8 cellular contexts compared by ENCODE assay signal in genomic region chr9:23826120-23826629, GRCh38. TPM values are rescaled to one million over a fixed set of nuclear protein-coding genes. Genes with fewer than 3 reads are reported as not detected.
DNase-seq lines count a peak whose midpoint lies in the region; ATAC-seq and TF ChIP-seq lines count a peak whose summit lies in the region.

Gene ELAVL2, minus strand, starts transcription at chr9:23826240. Its CDS starts 64,006 bp downstream, at chr9:23762234.

- H3K9me3 Mint-ChIP-seq in Caco-2 (ENCODE audit: unreplicated experiment) (no peaks in the 10 kb centered on the region), natural killer cell (peaks cover 6 to 9% of the 10 kb centered on the region in 2 donors)
- H3K9me3 Mint-ChIP-seq in activated CD8-positive, alpha-beta T cell treated with anti-CD3 and anti-CD28 coated beads, Interleukin-2, amount 10 ng/mL, durations not matched to agents 7 days and 5 days (ENCODE audit: insufficient read depth) = peaks cover 3% of the 10 kb centered on the region
- H3K9me3 Mint-ChIP-seq in stimulated activated effector memory CD8-positive, alpha-beta T cell treated with anti-CD3 and anti-CD28 coated beads, Interleukin-12 subunit alpha, Interleukin-12 subunit beta, amount 100 ng/mL, for 72 hours = peaks cover 2% of the 10 kb centered on the region

- H3K4me2 ChIP-seq in mesendoderm (ENCODE audit: low read length) = peak within 1 kb of the TSS; percentile 87

- H3K9ac ChIP-seq in mesendoderm (ENCODE audit: low read length) = peak within 1 kb of the TSS; percentile 70

- H3K36me3 Mint-ChIP-seq in Caco-2 (ENCODE audit: insufficient read depth, unreplicated experiment) (no peaks in the 10 kb centered on the region), natural killer cell (no peaks in the 10 kb centered on the region)
- peaks cover 6% of the 10 kb centered on the region for H3K36me3 Mint-ChIP-seq in activated CD8-positive, alpha-beta T cell treated with anti-CD3 and anti-CD28 coated beads, Interleukin-2, amount 10 ng/mL, durations not matched to agents 7 days and 5 days (ENCODE audit: low read depth)
- H3K36me3 Mint-ChIP-seq in stimulated activated effector memory CD8-positive, alpha-beta T cell treated with anti-CD3 and anti-CD28 coated beads, Interleukin-12 subunit alpha, Interleukin-12 subunit beta, amount 100 ng/mL, for 72 hours = no peaks in the 10 kb centered on the region

- H3K4me3 Mint-ChIP-seq in Caco-2 (ENCODE audit: unreplicated experiment) = no peak within 1 kb of the TSS
- no peak within 1 kb of the TSS for H3K4me3 Mint-ChIP-seq in activated CD8-positive, alpha-beta T cell treated with anti-CD3 and anti-CD28 coated beads, Interleukin-2, amount 10 ng/mL, durations not matched to agents 7 days and 5 days
- H3K4me3 Mint-ChIP-seq in stimulated activated effector memory CD8-positive, alpha-beta T cell treated with anti-CD3 and anti-CD28 coated beads, Interleukin-12 subunit alpha, Interleukin-12 subunit beta, amount 100 ng/mL, for 72 hours = no peak within 1 kb of the TSS
- no peak within 1 kb of the TSS for H3K4me3 Mint-ChIP-seq in natural killer cell

- H3K4me1 Mint-ChIP-seq in Caco-2 (ENCODE audit: low read depth, unreplicated experiment) = no peaks in the 10 kb centered on the region
- no peaks in the 10 kb centered on the region for H3K4me1 Mint-ChIP-seq in activated CD8-positive, alpha-beta T cell treated with anti-CD3 and anti-CD28 coated beads, Interleukin-2, amount 10 ng/mL, durations not matched to agents 7 days and 5 days (ENCODE audit: low read depth)
- H3K4me1 Mint-ChIP-seq in stimulated activated effector memory CD8-positive, alpha-beta T cell treated with anti-CD3 and anti-CD28 coated beads, Interleukin-12 subunit alpha, Interleukin-12 subunit beta, amount 100 ng/mL, for 72 hours = no peaks in the 10 kb centered on the region
- H3K4me1 Mint-ChIP-seq in natural killer cell = no peaks in the 10 kb centered on the region

- H3K27me3 ChIP-seq in Caco-2 (replicated peaks; ENCODE audit: control insufficient read depth, insufficient read depth, low read length) (no peaks in the 10 kb centered on the region), mesendoderm (ENCODE audit: insufficient read depth, low read length, poor library complexity) (peaks cover 25% of the 10 kb centered on the region)

- H3K18ac ChIP-seq in mesendoderm (ENCODE audit: low read length) = no peak within 1 kb of the TSS

- H2BK5ac ChIP-seq in mesendoderm (ENCODE audit: low read length) = no peak within 1 kb of the TSS

- no peak within 1 kb of the TSS for H3K4ac ChIP-seq in mesendoderm (ENCODE audit: low read depth, low read length)

- H3K27me3 Mint-ChIP-seq in Caco-2 (ENCODE audit: insufficient read depth, unreplicated experiment) (peaks cover 2% of the 10 kb centered on the region), natural killer cell (ENCODE audit: low read depth in 2 of 2) (peaks cover 8 to 12% of the 10 kb centered on the region in 2 donors)
- peaks cover 13% of the 10 kb centered on the region for H3K27me3 Mint-ChIP-seq in activated CD8-positive, alpha-beta T cell treated with anti-CD3 and anti-CD28 coated beads, Interleukin-2, amount 10 ng/mL, durations not matched to agents 7 days and 5 days (ENCODE audit: low read depth)

- H4K5ac ChIP-seq in mesendoderm (ENCODE audit: low read length) = no peak within 1 kb of the TSS

- no peak within 1 kb of the TSS for H2BK15ac ChIP-seq in mesendoderm (replicated peaks; ENCODE audit: low read depth)

- H3K79me1 ChIP-seq in mesendoderm (ENCODE audit: low read length) = no peaks in the 10 kb centered on the region

- no peak within 1 kb of the TSS for H3K23ac ChIP-seq in mesendoderm (ENCODE audit: low read length)

- no peak within 1 kb of the TSS for H3K27ac Mint-ChIP-seq in Caco-2 (ENCODE audit: unreplicated experiment)
- no peak within 1 kb of the TSS for H3K27ac Mint-ChIP-seq in activated CD8-positive, alpha-beta T cell treated with anti-CD3 and anti-CD28 coated beads, Interleukin-2, amount 10 ng/mL, durations not matched to agents 7 days and 5 days
- no peak within 1 kb of the TSS for H3K27ac Mint-ChIP-seq in stimulated activated effector memory CD8-positive, alpha-beta T cell treated with anti-CD3 and anti-CD28 coated beads, Interleukin-12 subunit alpha, Interleukin-12 subunit beta, amount 100 ng/mL, for 72 hours
- H3K27ac Mint-ChIP-seq in natural killer cell = no peak within 1 kb of the TSS

- POLR2A ChIA-PET in Caco-2 (lab: Charles Lee) = no interaction called here
- POLR2A ChIA-PET in activated CD8-positive, alpha-beta T cell treated with anti-CD3 and anti-CD28 coated beads, Interleukin-2, amount 10 ng/mL, durations not matched to agents 7 days and 5 days (lab: Charles Lee) = no interaction called here

- TF ChIP-seq CTCF in Caco-2 (IDR thresholded peaks at IDR 0.05; ENCODE audit: insufficient read depth in 1 of 2, low read depth in 1 of 2, low read length in 1 of 2, severe bottlenecking in 1 of 2, unreplicated experiment in 1 of 2) = no peak
- TF ChIP-seq CTCF in natural killer cell (IDR thresholded peaks at IDR 0.05) = no peak

- H3K4me3 ChIP-seq in Caco-2 (ENCODE audit: low read depth, low read length) (peak within 1 kb of the TSS; percentile 27), mesendoderm (ENCODE audit: low read length) (peak within 1 kb of the TSS; percentile 78)

- BruUV-seq in Caco-2 (replicated peaks; lab: Mats Ljungman, UMichigan) = no TSS peak

- peak within 1 kb of the TSS; percentile 88 for H3K56ac ChIP-seq in mesendoderm (ENCODE audit: low read length)

- CTCF ChIA-PET in Caco-2 (lab: Charles Lee) = no interaction called here
- CTCF ChIA-PET in activated CD8-positive, alpha-beta T cell treated with anti-CD3 and anti-CD28 coated beads, Interleukin-2, amount 10 ng/mL, durations not matched to agents 7 days and 5 days (lab: Charles Lee) = no interaction called here

- intact Hi-C loops in Caco-2 (cut with micrococcal nuclease; ENCODE audit: unreplicated experiment) (no loop called here), natural killer cell (cut with micrococcal nuclease) (no loop called here)

- no peak for ATAC-seq in activated CD8-positive, alpha-beta T cell treated with anti-CD3 and anti-CD28 coated beads, Interleukin-2, amount 10 ng/mL, durations not matched to agents 7 days and 5 days
- ATAC-seq in esophagus mucosa (peak; percentile 99), natural killer cell (no peak), HG02885 (IDR thresholded peaks at IDR 0.05; ENCODE audit: poor library complexity, unreplicated experiment) (no peak)
- peak; percentile 72 for ATAC-seq in stimulated activated effector memory CD8-positive, alpha-beta T cell treated with anti-CD3 and anti-CD28 coated beads, Interleukin-12 subunit alpha, Interleukin-12 subunit beta, amount 100 ng/mL, for 72 hours

- DNase-seq in Caco-2 = peak; percentile 85 to 95
- peak; percentile 92 for DNase-seq in NCI-H1436 (lab: John Stamatoyannopoulos, UW)
- DNase-seq in activated CD8-positive, alpha-beta T cell treated with anti-CD3 and anti-CD28 coated beads, Interleukin-2, amount 10 ng/mL, durations not matched to agents 7 days and 5 days = peak; percentile 28
- peak; percentile 100 for DNase-seq in mesendoderm
- no peak for DNase-seq in stimulated activated effector memory CD8-positive, alpha-beta T cell treated with anti-CD3 and anti-CD28 coated beads, Interleukin-12 subunit alpha, Interleukin-12 subunit beta, amount 100 ng/mL, for 72 hours (ENCODE audit: low spot score in 2 of 2)
- DNase-seq in natural killer cell = no peak

- no peaks in the 10 kb centered on the region for H3K9me3 ChIP-seq in Caco-2

- H3K27ac ChIP-seq in mesendoderm (ENCODE audit: low read depth, low read length) = no peak within 1 kb of the TSS

- no peaks in the 10 kb centered on the region for H3K4me1 ChIP-seq in Caco-2
- H3K4me1 ChIP-seq in mesendoderm (ENCODE audit: control insufficient read depth, low read depth, low read length) = peaks cover 12% of the 10 kb centered on the region

- no peaks in the 10 kb centered on the region for H3K79me2 ChIP-seq in mesendoderm (ENCODE audit: control insufficient read depth, insufficient read depth, low read length)

- H4K8ac ChIP-seq in mesendoderm (ENCODE audit: low read depth, low read length) = no peak within 1 kb of the TSS

- no CpG with 5 or more reads among the region's 30 CpGs for WGBS in mesendoderm (ENCODE audit: extremely low coverage, insufficient coverage, low lambda C conversion rate)

- H2AK5ac ChIP-seq in mesendoderm (ENCODE audit: low read length) = no peak within 1 kb of the TSS

- H2BK120ac ChIP-seq in mesendoderm (ENCODE audit: low read depth, low read length) = no peak within 1 kb of the TSS

- H3K36me3 ChIP-seq in Caco-2 (ENCODE audit: control insufficient read depth, insufficient read depth, low read length) (no peaks in the 10 kb centered on the region), mesendoderm (ENCODE audit: control insufficient read depth, insufficient read depth, low read length) (no peaks in the 10 kb centered on the region)

RNA-seq across cellular contexts. Expression of gene ELAVL2, which starts in this region (rescaled TPM):
- total RNA-seq in Caco-2 (2022) (0.18 and 0.21 TPM in 2 replicates), esophagus mucosa (0.24 TPM), natural killer cell (not detected)
- not detected for total RNA-seq in activated CD8-positive, alpha-beta T cell treated with anti-CD3 and anti-CD28 coated beads, Interleukin-2, amount 10 ng/mL, durations not matched to agents 7 days and 5 days
- 5.2 TPM for polyA plus RNA-seq in mesendoderm (2013, experiment 1 of 2)
- polyA plus RNA-seq in mesendoderm (2013, experiment 2 of 2) = 4.8 TPM

Comparison
In these comparisons a context has a peak if more than half of its experiments do, and no peak if none do; other contexts are left out.
1. Peak in DNase-seq and H3K4me3 ChIP-seq in Caco-2; RNA of the gene not detected or under 1 TPM.
2. Peak in DNase-seq in activated CD8-positive, alpha-beta T cell treated with anti-CD3 and anti-CD28 coated beads, Interleukin-2, amount 10 ng/mL, durations not matched to agents 7 days and 5 days; RNA of the gene not detected or under 1 TPM.
3. Peak in ATAC-seq in esophagus mucosa; RNA of the gene not detected or under 1 TPM.
4. DNase-seq: peak in NCI-H1436 (single experiment) and mesendoderm (single experiment); none in stimulated activated effector memory CD8-positive, alpha-beta T cell treated with anti-CD3 and anti-CD28 coated beads, Interleukin-12 subunit alpha, Interleukin-12 subunit beta, amount 100 ng/mL, for 72 hours (0 of 2) and natural killer cell (single experiment).